1 cellular context compared by ENCODE assay signal in the genomic region with DNA sequence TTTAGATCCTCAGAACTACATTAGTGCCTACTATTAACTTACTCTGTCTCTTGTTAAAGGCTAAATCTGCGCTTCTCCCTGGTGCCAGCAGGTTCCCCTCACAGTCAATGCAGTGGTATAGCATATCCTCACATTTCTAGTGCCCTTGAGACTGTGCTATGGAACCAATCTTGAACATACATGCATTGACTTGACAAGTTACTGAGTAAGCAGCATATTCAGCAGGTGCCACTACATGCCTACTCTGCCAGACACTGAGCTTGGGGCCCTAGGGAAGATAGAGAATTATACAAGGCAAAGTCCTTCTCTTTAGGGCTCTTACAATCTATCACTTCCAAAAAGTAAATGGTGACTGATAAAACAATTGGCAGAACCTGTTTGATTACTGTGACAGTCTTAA.
TF ChIP-seq lines count a peak whose summit lies in the region.

No MANE protein-coding gene starts in this region.

TF ChIP-seq in endothelial cell of umbilical vein, 7 proteins besides CTCF, POLR2A, EP300 and RAD21:
- no peak for TF ChIP-seq MYC (IDR thresholded peaks at IDR 0.05; ENCODE audit: low read depth, low read length)
- no peak for TF ChIP-seq FOS (IDR thresholded peaks at IDR 0.05; ENCODE audit: borderline replicate concordance, insufficient read depth, low read length)
- TF ChIP-seq POLR2AphosphoS5 (IDR thresholded peaks at IDR 0.05; ENCODE audit: insufficient read depth, low read depth, low read length), result no peak
- TF ChIP-seq GATA2 (IDR thresholded peaks at IDR 0.05; ENCODE audit: insufficient read depth, insufficient read length, low read depth, low read length), result no peak
